Comparison of ENCODE assay signal across 10 cellular contexts in genomic region chr6:18327621-18328548, GRCh38. TPM values are rescaled to one million over a fixed set of nuclear protein-coding genes. Genes with fewer than 3 reads are reported as not detected.
DNase-seq lines count a peak whose midpoint lies in the region; ATAC-seq, FAIRE-seq and TF ChIP-seq lines count a peak whose summit lies in the region.
"Had no signal": no experiment of that assay in that cellular context is flagged by ENCODE, and none has a peak within 500 bp of the region (broad histone marks: within the 10 kb centered on the region; RNA-seq: fewer than 3 reads in every experiment).

No MANE protein-coding gene starts in this region.

- no peaks in the 10 kb centered on the region for H3F3A ChIP-seq in MM.1S (ENCODE audit: insufficient read depth, low read length)

- no peak for TF ChIP-seq CTCF in endothelial cell of umbilical vein (IDR thresholded peaks at IDR 0.05; ENCODE audit: extremely low read depth in 1 of 2, insufficient read depth in 1 of 2, low read depth in 1 of 2, low read length in 2 of 2)
- TF ChIP-seq CTCF in osteoblast (IDR thresholded peaks at IDR 0.05; ENCODE audit: extremely low read depth, low read depth, low read length) = no peak
- no peak for TF ChIP-seq CTCF in GM10248 (IDR thresholded peaks at IDR 0.05; ENCODE audit: control extremely low read depth, extremely low read depth, low read depth, missing control alignments)
- TF ChIP-seq CTCF in MM.1S (IDR thresholded peaks at IDR 0.05; ENCODE audit: low read length) = no peak

- intact Hi-C loops in endothelial cell of umbilical vein (cut with micrococcal nuclease) = loop anchor here (1.0 to 5.0 kb wide), 2 partner anchors 44 to 59 kb away; partner anchors contain the start of gene RNF144B

- H3K4me2 ChIP-seq in endothelial cell of umbilical vein (ENCODE audit: insufficient read depth, low read length) = no peak overlapping the region
- H3K4me2 ChIP-seq in osteoblast (ENCODE audit: insufficient read depth, low read length) = no peak overlapping the region
- H3K4me2 ChIP-seq in MM.1S (ENCODE audit: low read depth, low read length) = no peak overlapping the region

- CTCF ChIA-PET in endothelial cell of umbilical vein (lab: Charles Lee) (interaction anchor here (1.3 to 1.9 kb wide), 6 partner anchors 19 to 178 kb away, joined by 3 to 8 read pairs (median 6); partner anchors contain the start of gene RNF144B), GM10248 (lab: Yijun Ruan, JAX) (interaction anchor here (1.1 to 1.6 kb wide), 6 partner anchors 9 to 206 kb away, joined by 3 to 15 read pairs (median 3); no protein-coding TSS in a partner anchor)

- no peak overlapping the region for H3K4me3 ChIP-seq in endothelial cell of umbilical vein (replicated peaks in 1 of 3; ENCODE audit: insufficient read depth in 1 of 3, low read depth in 1 of 3, low read length in 3 of 3)
- H3K4me3 ChIP-seq in osteoblast (ENCODE audit: insufficient read depth, low read length) = no peak overlapping the region
- H3K4me3 ChIP-seq in MM.1S (ENCODE audit: low read length) = no peak overlapping the region

- H3K9me2 ChIP-seq in MM.1S (replicated peaks; ENCODE audit: insufficient read depth, low read length) = no peaks in the 10 kb centered on the region

- POLR2A ChIA-PET in endothelial cell of umbilical vein (lab: Charles Lee) (interaction anchor here (1.0 kb wide), 1 partner anchor 59 kb away, joined by 4 read pairs; the partner anchor contains the start of gene RNF144B), GM10248 (lab: Yijun Ruan, JAX) (no interaction called here)

- no peaks in the 10 kb centered on the region for H3K9me1 ChIP-seq in endothelial cell of umbilical vein (replicated peaks; ENCODE audit: control insufficient read depth, extremely low read depth, insufficient read depth, low read length)

- H3K27me3 ChIP-seq in endothelial cell of umbilical vein (ENCODE audit: control insufficient read depth in 2 of 2, insufficient read depth in 2 of 2, low read length in 2 of 2) = no peaks in the 10 kb centered on the region
- H3K27me3 ChIP-seq in osteoblast (ENCODE audit: insufficient read depth, low read length) = no peaks in the 10 kb centered on the region
- H3K27me3 ChIP-seq in MM.1S (replicated peaks; ENCODE audit: insufficient read depth, low read length) = no peaks in the 10 kb centered on the region

- H3K36me3 ChIP-seq in endothelial cell of umbilical vein (ENCODE audit: control insufficient read depth in 2 of 2, extremely low read depth in 1 of 2, insufficient read depth in 2 of 2, low read length in 2 of 2) = no peaks in the 10 kb centered on the region
- no peaks in the 10 kb centered on the region for H3K36me3 ChIP-seq in osteoblast (ENCODE audit: insufficient read depth, low read length)
- H3K36me3 ChIP-seq in MM.1S (replicated peaks; ENCODE audit: insufficient read depth, low read length) = no peaks in the 10 kb centered on the region

- H3K9me3 ChIP-seq in endothelial cell of umbilical vein (replicated peaks; ENCODE audit: control insufficient read depth, insufficient read depth, low read length) (no peaks in the 10 kb centered on the region), osteoblast (ENCODE audit: low read depth, low read length) (no peaks in the 10 kb centered on the region), MM.1S (replicated peaks; ENCODE audit: insufficient read depth, low read length) (no peaks in the 10 kb centered on the region)

- BruUV-seq in endothelial cell of umbilical vein (replicated peaks; lab: Mats Ljungman, UMichigan) = no TSS peak

- peak overlapping the region; percentile 60 for H2AFZ ChIP-seq in endothelial cell of umbilical vein (ENCODE audit: low read depth, low read length)
- H2AFZ ChIP-seq in osteoblast (ENCODE audit: low read length) = peak overlapping the region; percentile 15
- no peak overlapping the region for H2AFZ ChIP-seq in MM.1S (ENCODE audit: low read length)

- H3K79me2 ChIP-seq in endothelial cell of umbilical vein (ENCODE audit: control insufficient read depth, insufficient read depth, low read length) (no peaks in the 10 kb centered on the region), osteoblast (ENCODE audit: insufficient read depth, low read length) (no peaks in the 10 kb centered on the region), MM.1S (ENCODE audit: low read length) (no peaks in the 10 kb centered on the region)

- no peak for FAIRE-seq in endothelial cell of umbilical vein (lab: Jason Lieb, UNC)
- FAIRE-seq: astrocyte had no signal

- no peak overlapping the region for H3K9ac ChIP-seq in endothelial cell of umbilical vein (replicated peaks; ENCODE audit: extremely low read depth, insufficient read depth, low read length)
- H3K9ac ChIP-seq in MM.1S (ENCODE audit: low read length) = no peak overlapping the region

- DNase-seq in NCI-H1105 treated with DMSO at 0.1 percent for 48 hours (lab: John Stamatoyannopoulos, UW) = peak; percentile 23
- DNase-seq in endothelial cell of umbilical vein (ENCODE audit: low read depth, low spot score) = peak; percentile 56
- DNase-seq in osteoblast (ENCODE audit: insufficient read length, low spot score, missing footprints) = peak; percentile 41
- DNase-seq in GM10248 (ENCODE audit: extremely low spot score) = no peak
- no peak for DNase-seq in MM.1S
- no peak for DNase-seq in C1 segment of cervical spinal cord (lab: John Stamatoyannopoulos, UW)
- DNase-seq in HuH-7.5 (ENCODE audit: low spot score) = no peak
- DNase-seq: hippocampal formation had no signal

- dilution Hi-C loops in endothelial cell of umbilical vein (cut with MboI; ENCODE audit: extremely low pct_ligation_motif_present, low sequenced_read_pairs) = no loop called here

- peak; percentile 47 for ATAC-seq in GM18868 (IDR thresholded peaks at IDR 0.05; ENCODE audit: unreplicated experiment)

- H3K27ac ChIP-seq in endothelial cell of umbilical vein (ENCODE audit: insufficient read depth, low read depth, low read length) (no peak overlapping the region), osteoblast (ENCODE audit: low read depth, low read length) (no peak overlapping the region), MM.1S (ENCODE audit: low read length) (no peak overlapping the region)

- TF ChIP-seq POLR2A in endothelial cell of umbilical vein (IDR thresholded peaks at IDR 0.05; ENCODE audit: low read depth, low read length) = no peak

- no peaks in the 10 kb centered on the region for H4K20me1 ChIP-seq in endothelial cell of umbilical vein (replicated peaks; ENCODE audit: control insufficient read depth, extremely low read depth, insufficient read depth, low read length)
- no peaks in the 10 kb centered on the region for H4K20me1 ChIP-seq in osteoblast (ENCODE audit: insufficient read depth, low read length)
- no peaks in the 10 kb centered on the region for H4K20me1 ChIP-seq in MM.1S (ENCODE audit: insufficient read depth, low read length)

- H3K4me1 ChIP-seq in endothelial cell of umbilical vein (ENCODE audit: control insufficient read depth, extremely low read depth, insufficient read depth, low read length) = peaks cover 16% of the 10 kb centered on the region
- H3K4me1 ChIP-seq in osteoblast (ENCODE audit: insufficient read depth, low read length) = no peaks in the 10 kb centered on the region
- no peaks in the 10 kb centered on the region for H3K4me1 ChIP-seq in MM.1S (ENCODE audit: low read length)

TF ChIP-seq in endothelial cell of umbilical vein, 7 proteins besides CTCF, POLR2A, EP300 and RAD21:
- TF ChIP-seq POLR2AphosphoS5 (IDR thresholded peaks at IDR 0.05; ENCODE audit: insufficient read depth, low read depth, low read length) = no peak
- TF ChIP-seq EZH2 (IDR thresholded peaks at IDR 0.05; ENCODE audit: borderline replicate concordance, low read depth, low read length, severe bottlenecking) = no peak
- no peak for TF ChIP-seq MYC (IDR thresholded peaks at IDR 0.05; ENCODE audit: low read depth, low read length)
- no peak for TF ChIP-seq JUN (IDR thresholded peaks at IDR 0.05; ENCODE audit: borderline replicate concordance, insufficient read depth, insufficient read length, low read depth)
- no peak for TF ChIP-seq MAX (IDR thresholded peaks at IDR 0.05; ENCODE audit: insufficient read depth, insufficient read length)
- no peak for TF ChIP-seq FOS (IDR thresholded peaks at IDR 0.05; ENCODE audit: borderline replicate concordance, insufficient read depth, low read length)
- TF ChIP-seq GATA2 (IDR thresholded peaks at IDR 0.05; ENCODE audit: insufficient read depth, insufficient read length, low read depth, low read length) = no peak

RNA-seq across cellular contexts. Expression of gene RNF144B, which starts 59.3 kb away (rescaled TPM):
- total RNA-seq in endothelial cell of umbilical vein (78.3 and 97.3 TPM in 2 replicates), osteoblast (4.4 and 5.8 TPM in 2 replicates)
- polyA plus RNA-seq in endothelial cell of umbilical vein = 14.3 and 18.1 TPM in 2 replicates
- 16.1 and 17.8 TPM in 2 replicates for polyA plus RNA-seq in endothelial cell of umbilical vein (2011; cell fraction: cytosol; rRNA removed)
- 26.6 and 26.9 TPM in 2 replicates for polyA plus RNA-seq in endothelial cell of umbilical vein (2011; cell fraction: nucleus; rRNA removed)
- 31.9 and 44.0 TPM in 2 replicates for polyA plus RNA-seq in endothelial cell of umbilical vein (2012)
- polyA minus RNA-seq in endothelial cell of umbilical vein = 56.5 and 57.1 TPM in 2 replicates
- polyA minus RNA-seq in endothelial cell of umbilical vein (2011; cell fraction: cytosol; rRNA and poly(A)+ RNA removed) = 2.8 TPM
- 31.2 and 46.4 TPM in 2 replicates for polyA minus RNA-seq in endothelial cell of umbilical vein (2011; cell fraction: nucleus; rRNA and poly(A)+ RNA removed)

Comparison
In these comparisons a context has a peak if more than half of its experiments do, and no peak if none do; other contexts are left out.
1. DNase-seq: peak in NCI-H1105 treated with DMSO at 0.1 percent for 48 hours (single experiment), endothelial cell of umbilical vein (single experiment) and osteoblast (single experiment); none in GM10248 (single experiment), MM.1S (single experiment), C1 segment of cervical spinal cord (0 of 14) and HuH-7.5 (single experiment).
2. RNA of gene RNF144B, which starts 59.3 kb away (total RNA-seq): 78.3 to 97.3 TPM in endothelial cell of umbilical vein; 4.4 to 5.8 TPM in osteoblast; every median in the first group is over 10 times any median in the second.